In the genomic region with DNA sequence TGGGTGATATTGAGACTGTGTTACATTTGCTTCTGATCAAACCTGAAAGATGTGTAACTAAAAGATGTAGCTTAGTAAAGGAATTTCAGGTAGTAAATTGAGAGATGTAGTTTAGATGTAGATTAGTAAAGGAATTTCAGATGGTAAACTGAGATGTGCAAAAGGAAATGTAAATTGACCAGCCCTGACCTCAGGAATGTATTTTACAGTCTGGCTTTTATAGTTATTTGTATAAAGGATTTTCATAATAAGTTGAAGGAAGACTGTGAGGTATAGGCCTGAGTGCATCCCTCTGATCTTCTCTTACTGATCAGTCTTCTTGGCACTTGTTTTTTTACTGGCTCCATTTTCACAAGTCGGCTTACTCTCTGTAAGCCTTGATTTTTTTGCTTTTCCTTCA, we compare ENCODE assay signal across 1 cellular context.
TF ChIP-seq lines count a peak whose summit lies in the region.

No MANE protein-coding gene starts in this region.

TF ChIP-seq in GM23338, 12 proteins besides CTCF, POLR2A, EP300 and RAD21:
- no peak for TF ChIP-seq POLR2AphosphoS5 (IDR thresholded peaks at IDR 0.05; ENCODE audit: low read depth)
- TF ChIP-seq ZNF114 (CRISPR knock-in tag; IDR thresholded peaks at IDR 0.05) = no peak
- no peak for TF ChIP-seq STAT1 (IDR thresholded peaks at IDR 0.05; ENCODE audit: unreplicated experiment)
- no peak for TF ChIP-seq CREB1 (CRISPR knock-in tag; IDR thresholded peaks at IDR 0.05; ENCODE audit: low read depth)
- TF ChIP-seq, protein P1, sequence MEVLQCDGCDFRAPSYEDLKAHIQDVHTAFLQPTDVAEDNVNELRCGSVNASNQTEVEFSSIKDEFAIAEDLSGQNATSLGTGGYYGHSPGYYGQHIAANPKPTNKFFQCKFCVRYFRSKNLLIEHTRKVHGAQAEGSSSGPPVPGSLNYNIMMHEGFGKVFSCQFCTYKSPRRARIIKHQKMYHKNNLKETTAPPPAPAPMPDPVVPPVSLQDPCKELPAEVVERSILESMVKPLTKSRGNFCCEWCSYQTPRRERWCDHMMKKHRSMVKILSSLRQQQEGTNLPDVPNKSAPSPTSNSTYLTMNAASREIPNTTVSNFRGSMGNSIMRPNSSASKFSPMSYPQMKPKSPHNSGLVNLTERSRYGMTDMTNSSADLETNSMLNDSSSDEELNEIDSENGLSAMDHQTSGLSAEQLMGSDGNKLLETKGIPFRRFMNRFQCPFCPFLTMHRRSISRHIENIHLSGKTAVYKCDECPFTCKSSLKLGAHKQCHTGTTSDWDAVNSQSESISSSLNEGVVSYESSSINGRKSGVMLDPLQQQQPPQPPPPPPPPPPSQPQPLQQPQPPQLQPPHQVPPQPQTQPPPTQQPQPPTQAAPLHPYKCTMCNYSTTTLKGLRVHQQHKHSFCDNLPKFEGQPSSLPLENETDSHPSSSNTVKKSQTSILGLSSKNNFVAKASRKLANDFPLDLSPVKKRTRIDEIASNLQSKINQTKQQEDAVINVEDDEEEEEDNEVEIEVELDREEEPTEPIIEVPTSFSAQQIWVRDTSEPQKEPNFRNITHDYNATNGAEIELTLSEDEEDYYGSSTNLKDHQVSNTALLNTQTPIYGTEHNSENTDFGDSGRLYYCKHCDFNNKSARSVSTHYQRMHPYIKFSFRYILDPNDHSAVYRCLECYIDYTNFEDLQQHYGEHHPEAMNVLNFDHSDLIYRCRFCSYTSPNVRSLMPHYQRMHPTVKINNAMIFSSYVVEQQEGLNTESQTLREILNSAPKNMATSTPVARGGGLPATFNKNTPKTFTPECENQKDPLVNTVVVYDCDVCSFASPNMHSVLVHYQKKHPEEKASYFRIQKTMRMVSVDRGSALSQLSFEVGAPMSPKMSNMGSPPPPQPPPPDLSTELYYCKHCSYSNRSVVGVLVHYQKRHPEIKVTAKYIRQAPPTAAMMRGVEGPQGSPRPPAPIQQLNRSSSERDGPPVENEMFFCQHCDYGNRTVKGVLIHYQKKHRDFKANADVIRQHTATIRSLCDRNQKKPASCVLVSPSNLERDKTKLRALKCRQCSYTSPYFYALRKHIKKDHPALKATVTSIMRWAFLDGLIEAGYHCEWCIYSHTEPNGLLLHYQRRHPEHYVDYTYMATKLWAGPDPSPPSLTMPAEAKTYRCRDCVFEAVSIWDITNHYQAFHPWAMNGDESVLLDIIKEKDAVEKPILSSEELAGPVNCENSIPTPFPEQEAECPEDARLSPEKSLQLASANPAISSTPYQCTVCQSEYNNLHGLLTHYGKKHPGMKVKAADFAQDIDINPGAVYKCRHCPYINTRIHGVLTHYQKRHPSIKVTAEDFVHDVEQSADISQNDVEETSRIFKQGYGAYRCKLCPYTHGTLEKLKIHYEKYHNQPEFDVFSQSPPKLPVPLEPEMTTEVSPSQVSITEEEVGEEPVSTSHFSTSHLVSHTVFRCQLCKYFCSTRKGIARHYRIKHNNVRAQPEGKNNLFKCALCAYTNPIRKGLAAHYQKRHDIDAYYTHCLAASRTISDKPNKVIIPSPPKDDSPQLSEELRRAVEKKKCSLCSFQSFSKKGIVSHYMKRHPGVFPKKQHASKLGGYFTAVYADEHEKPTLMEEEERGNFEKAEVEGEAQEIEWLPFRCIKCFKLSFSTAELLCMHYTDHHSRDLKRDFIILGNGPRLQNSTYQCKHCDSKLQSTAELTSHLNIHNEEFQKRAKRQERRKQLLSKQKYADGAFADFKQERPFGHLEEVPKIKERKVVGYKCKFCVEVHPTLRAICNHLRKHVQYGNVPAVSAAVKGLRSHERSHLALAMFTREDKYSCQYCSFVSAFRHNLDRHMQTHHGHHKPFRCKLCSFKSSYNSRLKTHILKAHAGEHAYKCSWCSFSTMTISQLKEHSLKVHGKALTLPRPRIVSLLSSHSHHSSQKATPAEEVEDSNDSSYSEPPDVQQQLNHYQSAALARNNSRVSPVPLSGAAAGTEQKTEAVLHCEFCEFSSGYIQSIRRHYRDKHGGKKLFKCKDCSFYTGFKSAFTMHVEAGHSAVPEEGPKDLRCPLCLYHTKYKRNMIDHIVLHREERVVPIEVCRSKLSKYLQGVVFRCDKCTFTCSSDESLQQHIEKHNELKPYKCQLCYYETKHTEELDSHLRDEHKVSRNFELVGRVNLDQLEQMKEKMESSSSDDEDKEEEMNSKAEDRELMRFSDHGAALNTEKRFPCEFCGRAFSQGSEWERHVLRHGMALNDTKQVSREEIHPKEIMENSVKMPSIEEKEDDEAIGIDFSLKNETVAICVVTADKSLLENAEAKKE (CRISPR knock-in tag; IDR thresholded peaks at IDR 0.05) = no peak
- no peak for TF ChIP-seq NANOG (IDR thresholded peaks at IDR 0.05; ENCODE audit: borderline replicate concordance)
- no peak for TF ChIP-seq EZH2phosphoT487 (IDR thresholded peaks at IDR 0.05; ENCODE audit: unreplicated experiment)
- TF ChIP-seq, protein P2, sequence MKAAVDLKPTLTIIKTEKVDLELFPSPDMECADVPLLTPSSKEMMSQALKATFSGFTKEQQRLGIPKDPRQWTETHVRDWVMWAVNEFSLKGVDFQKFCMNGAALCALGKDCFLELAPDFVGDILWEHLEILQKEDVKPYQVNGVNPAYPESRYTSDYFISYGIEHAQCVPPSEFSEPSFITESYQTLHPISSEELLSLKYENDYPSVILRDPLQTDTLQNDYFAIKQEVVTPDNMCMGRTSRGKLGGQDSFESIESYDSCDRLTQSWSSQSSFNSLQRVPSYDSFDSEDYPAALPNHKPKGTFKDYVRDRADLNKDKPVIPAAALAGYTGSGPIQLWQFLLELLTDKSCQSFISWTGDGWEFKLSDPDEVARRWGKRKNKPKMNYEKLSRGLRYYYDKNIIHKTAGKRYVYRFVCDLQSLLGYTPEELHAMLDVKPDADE (IDR thresholded peaks at IDR 0.05) = no peak
- no peak for TF ChIP-seq EZH2 (IDR thresholded peaks at IDR 0.05; ENCODE audit: low read depth, unreplicated experiment)
- TF ChIP-seq, protein P3, sequence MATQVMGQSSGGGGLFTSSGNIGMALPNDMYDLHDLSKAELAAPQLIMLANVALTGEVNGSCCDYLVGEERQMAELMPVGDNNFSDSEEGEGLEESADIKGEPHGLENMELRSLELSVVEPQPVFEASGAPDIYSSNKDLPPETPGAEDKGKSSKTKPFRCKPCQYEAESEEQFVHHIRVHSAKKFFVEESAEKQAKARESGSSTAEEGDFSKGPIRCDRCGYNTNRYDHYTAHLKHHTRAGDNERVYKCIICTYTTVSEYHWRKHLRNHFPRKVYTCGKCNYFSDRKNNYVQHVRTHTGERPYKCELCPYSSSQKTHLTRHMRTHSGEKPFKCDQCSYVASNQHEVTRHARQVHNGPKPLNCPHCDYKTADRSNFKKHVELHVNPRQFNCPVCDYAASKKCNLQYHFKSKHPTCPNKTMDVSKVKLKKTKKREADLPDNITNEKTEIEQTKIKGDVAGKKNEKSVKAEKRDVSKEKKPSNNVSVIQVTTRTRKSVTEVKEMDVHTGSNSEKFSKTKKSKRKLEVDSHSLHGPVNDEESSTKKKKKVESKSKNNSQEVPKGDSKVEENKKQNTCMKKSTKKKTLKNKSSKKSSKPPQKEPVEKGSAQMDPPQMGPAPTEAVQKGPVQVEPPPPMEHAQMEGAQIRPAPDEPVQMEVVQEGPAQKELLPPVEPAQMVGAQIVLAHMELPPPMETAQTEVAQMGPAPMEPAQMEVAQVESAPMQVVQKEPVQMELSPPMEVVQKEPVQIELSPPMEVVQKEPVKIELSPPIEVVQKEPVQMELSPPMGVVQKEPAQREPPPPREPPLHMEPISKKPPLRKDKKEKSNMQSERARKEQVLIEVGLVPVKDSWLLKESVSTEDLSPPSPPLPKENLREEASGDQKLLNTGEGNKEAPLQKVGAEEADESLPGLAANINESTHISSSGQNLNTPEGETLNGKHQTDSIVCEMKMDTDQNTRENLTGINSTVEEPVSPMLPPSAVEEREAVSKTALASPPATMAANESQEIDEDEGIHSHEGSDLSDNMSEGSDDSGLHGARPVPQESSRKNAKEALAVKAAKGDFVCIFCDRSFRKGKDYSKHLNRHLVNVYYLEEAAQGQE (IDR thresholded peaks at IDR 0.05; ENCODE audit: unreplicated experiment) = no peak
- TF ChIP-seq ZNF331 (CRISPR knock-in tag; IDR thresholded peaks at IDR 0.05; ENCODE audit: low read depth) = no peak
- TF ChIP-seq JUNB (IDR thresholded peaks at IDR 0.05; ENCODE audit: unreplicated experiment) = no peak
